Comparison of ENCODE assay signal across 12 cellular contexts in the genomic region with DNA sequence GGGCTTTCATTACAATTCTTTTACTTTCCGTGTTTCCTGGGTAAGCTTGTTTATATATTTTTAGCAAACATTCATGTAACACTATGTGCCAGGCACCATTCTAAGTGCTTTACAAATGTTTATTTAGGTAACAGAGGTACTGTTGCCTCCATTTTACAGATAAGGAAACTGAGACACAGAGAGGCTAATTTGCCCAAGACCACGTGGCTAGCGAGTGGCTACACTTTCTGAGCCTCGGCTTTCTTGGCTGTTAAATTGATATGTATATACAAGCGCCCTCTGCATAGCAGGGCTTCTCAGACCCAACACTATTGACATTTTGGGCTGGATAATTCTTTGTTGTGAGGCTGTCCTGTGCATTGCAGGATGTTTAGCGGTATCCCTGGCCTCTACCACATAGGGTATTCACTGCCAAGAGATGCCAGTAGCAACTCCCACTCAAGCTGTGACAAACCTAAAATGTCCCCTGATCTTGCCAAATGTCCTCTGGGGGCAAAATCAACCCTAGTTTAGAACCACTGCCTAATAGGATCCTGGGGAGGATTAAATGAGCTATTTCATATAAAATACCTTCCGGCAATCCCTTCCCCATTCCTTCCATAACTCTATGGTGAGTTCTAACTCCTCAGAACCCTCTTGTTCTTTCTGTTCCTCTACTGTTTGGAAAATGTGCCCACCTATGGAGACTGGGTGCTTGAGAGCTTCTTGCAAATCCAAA. TPM values are rescaled to one million over a fixed set of nuclear protein-coding genes. Genes with fewer than 3 reads are reported as not detected.
DNase-seq lines count a peak whose midpoint lies in the region; ATAC-seq and TF ChIP-seq lines count a peak whose summit lies in the region.
"Had no signal": no experiment of that assay in that cellular context is flagged by ENCODE, and none has a peak within 500 bp of the region (broad histone marks: within the 10 kb centered on the region; RNA-seq: fewer than 3 reads in every experiment).

No MANE protein-coding gene starts in this region.

- H3K36me3 ChIP-seq in MM.1S (replicated peaks; ENCODE audit: insufficient read depth, low read length) (no peaks in the 10 kb centered on the region), neuronal stem cell (replicated peaks in 1 of 2; ENCODE audit: control insufficient read depth in 2 of 2, insufficient read depth in 2 of 2, low read length in 2 of 2) (no peaks in the 10 kb centered on the region)

- no peak for ATAC-seq in GM18858 (IDR thresholded peaks at IDR 0.05; ENCODE audit: unreplicated experiment)

- H3K4me1 ChIP-seq in MM.1S (ENCODE audit: low read length) (peaks cover 19% of the 10 kb centered on the region), neuronal stem cell (ENCODE audit: control insufficient read depth in 2 of 2, insufficient read depth in 1 of 2, low read depth in 1 of 2, low read length in 2 of 2) (peaks cover 3 to 28% of the 10 kb centered on the region in 2 donors)

- H3K14ac ChIP-seq in neuronal stem cell (ENCODE audit: low read length): no peak overlapping the region

- peaks cover 34% of the 10 kb centered on the region for H3K27me3 ChIP-seq in MM.1S (replicated peaks; ENCODE audit: insufficient read depth, low read length)
- no peaks in the 10 kb centered on the region for H3K27me3 ChIP-seq in neuronal stem cell (ENCODE audit: control insufficient read depth in 3 of 3, insufficient read depth in 3 of 3, low read depth in 1 of 3, low read length in 3 of 3)

- H3K27ac Mint-ChIP-seq in chondrocyte (ENCODE audit: unreplicated experiment): peak overlapping the region; percentile 99

- H2BK12ac ChIP-seq in neuronal stem cell (ENCODE audit: low read length): no peak overlapping the region

- DNase-seq in AG09309 (ENCODE audit: low read depth): no peak
- no peak for DNase-seq in MM.1S
- no peak for DNase-seq in chondrocyte (ENCODE audit: low spot score)
- no peak for DNase-seq in neuronal stem cell (ENCODE audit: low spot score)
- no peak for DNase-seq in activated effector memory CD4-positive, alpha-beta T cell treated with Interleukin-2 at 50 U/mL for 16 hours
- DNase-seq in stimulated activated CD4-positive, alpha-beta T cell treated with anti-CD3 and anti-CD28 coated beads, Interleukin-2, amount 100 ng/mL, for 48 hours: no peak
- DNase-seq in NCI-H345 (lab: John Stamatoyannopoulos, UW): no peak
- DNase-seq: activated CD4-positive, alpha-beta T cell treated with anti-CD3 and anti-CD28 coated beads, Interleukin-2, amount 50 U/mL, for 1 hour; head of caudate nucleus; NCI-H1092; stimulated activated CD4-positive, alpha-beta T cell treated with anti-CD3 and anti-CD28 coated beads, Interleukin-4, amount 100 ng/mL, for 1 hour had no signal

- H3K9ac ChIP-seq in MM.1S (ENCODE audit: low read length) (no peak overlapping the region), neuronal stem cell (ENCODE audit: low read depth, low read length, poor library complexity) (no peak overlapping the region)

- H4K8ac ChIP-seq in neuronal stem cell (ENCODE audit: low read depth, low read length): no peak overlapping the region

- H3K36me3 Mint-ChIP-seq in chondrocyte (ENCODE audit: low read depth): no peaks in the 10 kb centered on the region

- H2BK15ac ChIP-seq in neuronal stem cell (ENCODE audit: low read length): no peak overlapping the region

- H3K27ac ChIP-seq in MM.1S (ENCODE audit: low read length): no peak overlapping the region
- no peak overlapping the region for H3K27ac ChIP-seq in neuronal stem cell (replicated peaks; ENCODE audit: low read length)

- H3K27me3 Mint-ChIP-seq in chondrocyte (ENCODE audit: low read depth): no peaks in the 10 kb centered on the region

- no peak overlapping the region for H3K18ac ChIP-seq in neuronal stem cell (ENCODE audit: low read length)

- peak overlapping the region; percentile 68 for H3K4me3 Mint-ChIP-seq in chondrocyte (ENCODE audit: unreplicated experiment)

- H3K79me1 ChIP-seq in neuronal stem cell (ENCODE audit: low read depth, low read length): no peaks in the 10 kb centered on the region

- peaks cover 11% of the 10 kb centered on the region for H3F3A ChIP-seq in MM.1S (ENCODE audit: insufficient read depth, low read length)

- H3K79me2 ChIP-seq in MM.1S (ENCODE audit: low read length): no peaks in the 10 kb centered on the region

- H3K9me2 ChIP-seq in MM.1S (replicated peaks; ENCODE audit: insufficient read depth, low read length): no peaks in the 10 kb centered on the region

- H3K4me1 Mint-ChIP-seq in chondrocyte (ENCODE audit: low read depth): peaks cover 55% of the 10 kb centered on the region

- H3K4me2 ChIP-seq in MM.1S (ENCODE audit: low read depth, low read length) (peak overlapping the region; percentile 67), neuronal stem cell (ENCODE audit: insufficient read depth, low read length, poor library complexity, severe bottlenecking) (no peak overlapping the region)

- no peak overlapping the region for H2AK5ac ChIP-seq in neuronal stem cell (ENCODE audit: low read depth, low read length)

- H4K91ac ChIP-seq in neuronal stem cell (ENCODE audit: low read depth, low read length, poor library complexity): no peak overlapping the region

- TF ChIP-seq CTCF in AG09309 (IDR thresholded peaks at IDR 0.05; ENCODE audit: control insufficient read depth, insufficient read depth, low read depth, low read length, missing control alignments) (no peak), MM.1S (IDR thresholded peaks at IDR 0.05; ENCODE audit: low read length) (no peak), chondrocyte (IDR thresholded peaks at IDR 0.05) (peak; percentile 13)

- H2BK5ac ChIP-seq in neuronal stem cell (ENCODE audit: low read length): no peak overlapping the region

- no peak overlapping the region for H2AFZ ChIP-seq in MM.1S (ENCODE audit: low read length)
- H2AFZ ChIP-seq in neuronal stem cell (ENCODE audit: low read length): peak overlapping the region; percentile 4

- no peaks in the 10 kb centered on the region for H4K20me1 ChIP-seq in MM.1S (ENCODE audit: insufficient read depth, low read length)

- peak overlapping the region; percentile 3; the same call in 1 of the 2 replicates for H3K4me3 ChIP-seq in AG09309 (ENCODE audit: control insufficient read depth, low read depth, low read length)
- H3K4me3 ChIP-seq in MM.1S (ENCODE audit: low read length): 0 out of 2 replicates have a peak overlapping the region, but pooled peaks have one; percentile 10
- no peak overlapping the region for H3K4me3 ChIP-seq in neuronal stem cell (ENCODE audit: low read length in 2 of 2)

- WGBS in neuronal stem cell (ENCODE audit: extremely low coverage in 2 of 2, insufficient read length in 2 of 2, insufficient replicate concordance in 1 of 2), 2 donors: no CpG with 5 or more reads among the region's 7 CpGs

- H3K9me3 ChIP-seq in MM.1S (replicated peaks; ENCODE audit: insufficient read depth, low read length) (no peaks in the 10 kb centered on the region), neuronal stem cell (replicated peaks in 1 of 2; ENCODE audit: control insufficient read depth in 2 of 2, insufficient read depth in 1 of 2, low read depth in 1 of 2, low read length in 2 of 2) (no peaks in the 10 kb centered on the region)

- no peak overlapping the region for H2BK120ac ChIP-seq in neuronal stem cell (ENCODE audit: low read depth, low read length)

- H3K9me3 Mint-ChIP-seq in chondrocyte (ENCODE audit: low read depth): peaks cover 6% of the 10 kb centered on the region

- no peak overlapping the region for H3K4ac ChIP-seq in neuronal stem cell (ENCODE audit: low read length)

- H3K23ac ChIP-seq in neuronal stem cell (ENCODE audit: low read depth, low read length, poor library complexity): no peak overlapping the region

RNA-seq across cellular contexts. Expression of a gene that starts 17.2 kb away (rescaled TPM):
- total RNA-seq in chondrocyte: 81.8 to 330 TPM (median 83.5 TPM) in 3 replicates
- polyA plus RNA-seq in neuronal stem cell (2013, experiment 1 of 2): 99.9 TPM
- polyA plus RNA-seq in neuronal stem cell (2013, experiment 2 of 2): 99.2 TPM

RNA-seq across cellular contexts. Expression of a gene that starts 45.5 kb away (rescaled TPM):
- 0.72 to 4.3 TPM (median 0.87 TPM) in 3 replicates for total RNA-seq in chondrocyte
- 3.8 TPM for polyA plus RNA-seq in neuronal stem cell (2013, experiment 1 of 2)
- 4.4 TPM for polyA plus RNA-seq in neuronal stem cell (2013, experiment 2 of 2)

Comparison
In these comparisons a context has a peak if more than half of its experiments do, and no peak if none do; other contexts are left out.
1. H3K4me3 ChIP-seq: peak in AG09309 (single experiment) and MM.1S (single experiment); none in neuronal stem cell (0 of 2).